8 cellular contexts compared by ENCODE assay signal in genomic region chr11:65424200-65425104, GRCh38.
DNase-seq lines count a peak whose midpoint lies in the region; ATAC-seq lines count a peak whose summit lies in the region.

No MANE protein-coding gene starts in this region.

- peaks cover 53% of the 10 kb centered on the region for H3K4me1 ChIP-seq in HAP-1

- H3K36me3 ChIP-seq in HAP-1 (replicated peaks) = peaks cover 50% of the 10 kb centered on the region

- H3K27me3 ChIP-seq in HAP-1 (ENCODE audit: low read depth) = no peaks in the 10 kb centered on the region

- H3K9me3 ChIP-seq in HAP-1 = peaks cover 3% of the 10 kb centered on the region; the same call in 1 of the 2 replicates

- H3K4me1 Mint-ChIP-seq in T-helper 2 cell treated with Interferon-gamma antibody and Interleukin-4, amounts not matched to agents 5 μg/mL and 100 μg/mL, for 36 hours (ENCODE audit: low read depth) = peaks cover 56% of the 10 kb centered on the region

- H3K9me3 Mint-ChIP-seq in T-helper 2 cell treated with Interferon-gamma antibody and Interleukin-4, amounts not matched to agents 5 μg/mL and 100 μg/mL, for 36 hours = no peaks in the 10 kb centered on the region

- H3K36me3 Mint-ChIP-seq in T-helper 2 cell treated with Interferon-gamma antibody and Interleukin-4, amounts not matched to agents 5 μg/mL and 100 μg/mL, for 36 hours (ENCODE audit: low read depth) = peaks cover 62% of the 10 kb centered on the region

- DNase-seq in HAP-1 (ENCODE audit: low spot score in 2 of 2) = peak in 1 of 2 experiments; percentile 81
- DNase-seq in T-helper 2 cell treated with Interferon-gamma antibody and Interleukin-4, amounts not matched to agents 5 μg/mL and 100 μg/mL, for 36 hours (ENCODE audit: low spot score) = peak; percentile 64
- DNase-seq in medulla oblongata (ENCODE audit: extremely low spot score) = peak; percentile 53
- DNase-seq in stimulated activated naive CD4-positive, alpha-beta T cell treated with Interleukin-2 at 50 U/mL for 16 hours (lab: John Stamatoyannopoulos, UW) = peak; percentile 74
- DNase-seq in NCI-H1092 (lab: John Stamatoyannopoulos, UW) = no peak
- DNase-seq in cerebellar cortex (ENCODE audit: low spot score) = no peak

- peak overlapping the region; percentile 87 for H3K4me3 ChIP-seq in HAP-1

- in situ Hi-C loops in HAP-1 (cut with MboI; ENCODE audit: low sequenced_read_pairs) = no loop called here

- ATAC-seq in GM21390 (IDR thresholded peaks at IDR 0.05; ENCODE audit: unreplicated experiment) = no peak

- peaks cover 20% of the 10 kb centered on the region for H3K27me3 Mint-ChIP-seq in T-helper 2 cell treated with Interferon-gamma antibody and Interleukin-4, amounts not matched to agents 5 μg/mL and 100 μg/mL, for 36 hours (ENCODE audit: low read depth)

- H3K27ac ChIP-seq in cingulate gyrus (ENCODE audit: low read depth, low read length) = peak overlapping the region; percentile 100

- H3K27ac Mint-ChIP-seq in T-helper 2 cell treated with Interferon-gamma antibody and Interleukin-4, amounts not matched to agents 5 μg/mL and 100 μg/mL, for 36 hours = peak overlapping the region; percentile 98

- H3K4me3 Mint-ChIP-seq in T-helper 2 cell treated with Interferon-gamma antibody and Interleukin-4, amounts not matched to agents 5 μg/mL and 100 μg/mL, for 36 hours = peak overlapping the region; percentile 95

Comparison
In these comparisons a context has a peak if more than half of its experiments do, and no peak if none do; other contexts are left out.
1. DNase-seq: peak in T-helper 2 cell treated with Interferon-gamma antibody and Interleukin-4, amounts not matched to agents 5 μg/mL and 100 μg/mL, for 36 hours (single experiment), medulla oblongata (single experiment) and stimulated activated naive CD4-positive, alpha-beta T cell treated with Interleukin-2 at 50 U/mL for 16 hours (single experiment); none in NCI-H1092 (single experiment) and cerebellar cortex (single experiment).